8 cellular contexts compared by ENCODE assay signal in genomic region chr1:20732588-20733360, GRCh38. TPM values are rescaled to one million over a fixed set of nuclear protein-coding genes. Genes with fewer than 3 reads are reported as not detected.
A peak's percentile ranks its signal among the peaks of the same experiment; 100 is the strongest.
DNase-seq lines count a peak whose midpoint lies in the region; ATAC-seq, FAIRE-seq and TF ChIP-seq lines count a peak whose summit lies in the region.

Gene SH2D5, minus strand, starts transcription at chr1:20732703. Its CDS starts 4,659 bp downstream, at chr1:20728044.

- H3K27me3 ChIP-seq in BJ (ENCODE audit: control insufficient read depth, insufficient read depth, low read length) = no peaks in the 10 kb centered on the region

- peaks cover 2% of the 10 kb centered on the region; the same call in 1 of the 2 replicates for H3K36me3 ChIP-seq in BJ (ENCODE audit: control insufficient read depth, insufficient read depth, low read length)

- no peaks in the 10 kb centered on the region for H3K9me3 Mint-ChIP-seq in activated T-helper 17 cell treated with anti-CD3 and anti-CD28 coated beads, Interleukin-2, amount 50 U/mL, for 72 hours
- no peaks in the 10 kb centered on the region for H3K9me3 Mint-ChIP-seq in nephron progenitor cell

- H3K4me3 Mint-ChIP-seq in activated T-helper 17 cell treated with anti-CD3 and anti-CD28 coated beads, Interleukin-2, amount 50 U/mL, for 72 hours = peak within 1 kb of the TSS; percentile 84
- H3K4me3 Mint-ChIP-seq in nephron progenitor cell = peak within 1 kb of the TSS; percentile 83

- DNase-seq in BJ (ENCODE audit: low read depth) (peak; percentile 93), GM19238 (ENCODE audit: insufficient read length, low spot score) (peak; percentile 71), HT-29 (ENCODE audit: low spot score) (peak; percentile 89), RCC 7860 (ENCODE audit: low spot score) (peak; percentile 96), fibroblast of the aortic adventitia (ENCODE audit: low read depth) (peak; percentile 99), nephron progenitor cell (peak; percentile 49)
- peak; percentile 76 for DNase-seq in stimulated activated naive CD4-positive, alpha-beta T cell treated with Interleukin-2 at 50 U/mL for 16 hours (lab: John Stamatoyannopoulos, UW)

- H3K4me3 ChIP-seq in BJ (ENCODE audit: low read depth, low read length) (peak within 1 kb of the TSS; percentile 58), fibroblast of the aortic adventitia (ENCODE audit: low read depth, low read length) (peak within 1 kb of the TSS; percentile 70)

- CTCF ChIA-PET in BJ (lab: Yijun Ruan, JAX) = interaction anchor here (1.0 to 1.8 kb wide), 5 partner anchors 8 to 462 kb away, joined by 3 to 8 read pairs (median 5); no protein-coding TSS in a partner anchor

- H3K27ac Mint-ChIP-seq in activated T-helper 17 cell treated with anti-CD3 and anti-CD28 coated beads, Interleukin-2, amount 50 U/mL, for 72 hours = peak within 1 kb of the TSS; percentile 72
- H3K27ac Mint-ChIP-seq in nephron progenitor cell = no peak within 1 kb of the TSS

- peaks cover 8% of the 10 kb centered on the region for H3K36me3 Mint-ChIP-seq in activated T-helper 17 cell treated with anti-CD3 and anti-CD28 coated beads, Interleukin-2, amount 50 U/mL, for 72 hours (ENCODE audit: low read depth)
- H3K36me3 Mint-ChIP-seq in nephron progenitor cell (ENCODE audit: low read depth) = peaks cover 8% of the 10 kb centered on the region

- peak; percentile 48; the same call in 1 of the 2 replicates for TF ChIP-seq CTCF in BJ (IDR thresholded peaks at IDR 0.05; ENCODE audit: insufficient read depth, low read depth, low read length)
- peak; percentile 32 for TF ChIP-seq CTCF in fibroblast of the aortic adventitia (IDR thresholded peaks at IDR 0.05; ENCODE audit: insufficient read depth, low read length)
- TF ChIP-seq CTCF in nephron progenitor cell (IDR thresholded peaks at IDR 0.05) = peak; percentile 24

- ATAC-seq in activated T-helper 17 cell treated with anti-CD3 and anti-CD28 coated beads, Interleukin-2, amount 50 U/mL, for 72 hours (replicated peaks) = peak; percentile 89

- peaks cover 12% of the 10 kb centered on the region for H3K27me3 Mint-ChIP-seq in activated T-helper 17 cell treated with anti-CD3 and anti-CD28 coated beads, Interleukin-2, amount 50 U/mL, for 72 hours
- H3K27me3 Mint-ChIP-seq in nephron progenitor cell (ENCODE audit: low read depth, poor library complexity) = peaks cover 62% of the 10 kb centered on the region

- POLR2A ChIA-PET in BJ (lab: Charles Lee) = no interaction called here

- H3K4me1 Mint-ChIP-seq in activated T-helper 17 cell treated with anti-CD3 and anti-CD28 coated beads, Interleukin-2, amount 50 U/mL, for 72 hours = peaks cover 9% of the 10 kb centered on the region
- H3K4me1 Mint-ChIP-seq in nephron progenitor cell = peaks cover 27% of the 10 kb centered on the region

- FAIRE-seq in RCC 7860 (lab: Jason Lieb, UNC) = peak; percentile 95

RNA-seq across cellular contexts. Expression of gene SH2D5, which starts in this region (rescaled TPM):
- 1.6 and 3.5 TPM in 2 replicates for polyA plus RNA-seq in BJ (2011; rRNA removed)
- 2.5 TPM in 2 replicates for polyA minus RNA-seq in BJ (2011; rRNA and poly(A)+ RNA removed)
- 0.55 and 3.6 TPM in 2 replicates for total RNA-seq in HT-29 (2014; rRNA removed; shearing (Covaris generic))
- total RNA-seq in activated T-helper 17 cell treated with anti-CD3 and anti-CD28 coated beads, Interleukin-2, amount 50 U/mL, for 72 hours = under 1 TPM in 1 of 2 donors, not detected in 1; 0.06 TPM
- total RNA-seq in fibroblast of the aortic adventitia (ENCODE audit: low replicate concordance) = 1.6 and 3.2 TPM in 2 replicates

Comparison
In these comparisons a context has a peak if more than half of its experiments do, and no peak if none do; other contexts are left out.
1. Peak in every context shown above with its lines: DNase-seq, ATAC-seq and H3K4me3 ChIP-seq.
2. Peak in ATAC-seq in activated T-helper 17 cell treated with anti-CD3 and anti-CD28 coated beads, Interleukin-2, amount 50 U/mL, for 72 hours; RNA of the gene not detected or under 1 TPM.
3. DNase-seq: peak in every context shown above with its lines; median percentile 99 in fibroblast of the aortic adventitia; 96 in RCC 7860; 93 in BJ; 89 in HT-29; 76 in stimulated activated naive CD4-positive, alpha-beta T cell treated with Interleukin-2 at 50 U/mL for 16 hours; 71 in GM19238; 49 in nephron progenitor cell.